Comparison of ENCODE assay signal across 17 cellular contexts in genomic region chr17:17102176-17102575, GRCh38. TPM values are rescaled to one million over a fixed set of nuclear protein-coding genes. Genes with fewer than 3 reads are reported as not detected.
DNase-seq lines count a peak whose midpoint lies in the region; ATAC-seq, FAIRE-seq and TF ChIP-seq lines count a peak whose summit lies in the region.
"Had no signal": no experiment of that assay in that cellular context is flagged by ENCODE, and none has a peak within 500 bp of the region (broad histone marks: within the 10 kb centered on the region; RNA-seq: fewer than 3 reads in every experiment).

No MANE protein-coding gene starts in this region.

- H3K9me3 ChIP-seq in CD8-positive, alpha-beta T cell (ENCODE audit: low read length) = no peaks in the 10 kb centered on the region
- H3K9me3 ChIP-seq in T-helper 17 cell (ENCODE audit: control insufficient read depth, low read length, poor library complexity, severe bottlenecking) (no peaks in the 10 kb centered on the region), H1 (ENCODE audit: insufficient read depth in 2 of 2, low read depth in 1 of 2, low read length in 1 of 2) (no peaks in the 10 kb centered on the region), gastrocnemius medialis (no peaks in the 10 kb centered on the region)

- H3K4me1 ChIP-seq in CD8-positive, alpha-beta T cell (ENCODE audit: insufficient read depth, low read length) = peaks cover 8% of the 10 kb centered on the region
- H3K4me1 ChIP-seq in H1 (replicated peaks in 1 of 4; ENCODE audit: control insufficient read depth in 3 of 4, insufficient read depth in 4 of 4, low read length in 3 of 4) = peaks cover 0 to 7% (median 0%) of the 10 kb centered on the region in 4 experiments; a peak in 2 of 7 replicates
- H3K4me1 ChIP-seq in gastrocnemius medialis = peaks cover 83 to 92% of the 10 kb centered on the region in 2 donors

- no peak overlapping the region for H3K4me2 ChIP-seq in H1 (ENCODE audit: insufficient read depth in 1 of 2, low read depth in 2 of 2, low read length in 2 of 2)
- H3K4me2 ChIP-seq: PC-9 had no signal

- no peak overlapping the region for H3K14ac ChIP-seq in H1 (ENCODE audit: insufficient read length)

- H4K5ac ChIP-seq in H1 (ENCODE audit: insufficient read length, low read depth, low read length) = no peak overlapping the region

- CTCF ChIA-PET in CD8-positive, alpha-beta T cell (lab: Charles Lee) = no interaction called here
- CTCF ChIA-PET in H1 (lab: Charles Lee; ENCODE audit: partially characterized antibody) = interaction anchor here (2.5 kb wide), 1 partner anchor 40 kb away, joined by 13 read pairs; no protein-coding TSS in a partner anchor

- WGBS in H1 (ENCODE audit: extremely low coverage in 1 of 2, insufficient coverage in 1 of 2, insufficient read length in 1 of 2, insufficient replicate concordance in 2 of 2, low coverage in 1 of 2, low lambda C conversion rate in 2 of 2, missing lambda C conversion rate in 1 of 2), 2 experiments = 89% methylated on average over 6 of the region's 6 CpGs; no CpG with 5 or more reads in 1 of the 2 experiments

- POLR2A ChIA-PET in CD8-positive, alpha-beta T cell (lab: Charles Lee) = interaction anchor here (1.6 kb wide), 1 partner anchor 23 kb away, joined by 3 read pairs; no protein-coding TSS in a partner anchor
- POLR2A ChIA-PET in H1 (lab: Charles Lee; ENCODE audit: partially characterized antibody) = interaction anchor here (1.1 to 1.2 kb wide), 2 partner anchors 19 to 34 kb away, joined by 3 read pairs; no protein-coding TSS in a partner anchor

- H3K4me3 ChIP-seq in CD8-positive, alpha-beta T cell (ENCODE audit: low read depth, low read length) = no peak overlapping the region
- H3K4me3 ChIP-seq in H1 (ENCODE audit: extremely low read depth in 1 of 4, insufficient read depth in 2 of 4, low read depth in 3 of 4, low read length in 4 of 4) (no peak overlapping the region), gastrocnemius medialis (no peak overlapping the region)
- H3K4me3 ChIP-seq: PC-9, SK-N-MC had no signal

- peak overlapping the region; percentile 21; the same call in 1 of the 2 replicates for H4K8ac ChIP-seq in H1 (ENCODE audit: extremely low read depth, insufficient read depth, low read length)

- H2BK5ac ChIP-seq in H1 (ENCODE audit: low read depth, low read length) = no peak overlapping the region

- H4K91ac ChIP-seq in H1 (replicated peaks; ENCODE audit: insufficient read length, low read length) = no peak overlapping the region

- H3K36me3 ChIP-seq in CD8-positive, alpha-beta T cell (ENCODE audit: insufficient read depth, low read length) = no peaks in the 10 kb centered on the region
- H3K36me3 ChIP-seq in H1 (ENCODE audit: control insufficient read depth in 2 of 4, insufficient read depth in 4 of 4, low read length in 3 of 4) (no peaks in the 10 kb centered on the region; a peak in 1 of 8 replicates), gastrocnemius medialis (no peaks in the 10 kb centered on the region)

- no peaks in the 10 kb centered on the region for H3K27me3 Mint-ChIP-seq in CD8-positive, alpha-beta T cell (ENCODE audit: low read depth)
- no peaks in the 10 kb centered on the region for H3K27me3 Mint-ChIP-seq in T-helper 17 cell
- H3K27me3 Mint-ChIP-seq: B cell; CD8-positive, alpha-beta memory T cell had no signal

- ATAC-seq in CD8-positive, alpha-beta T cell = no peak
- ATAC-seq in T-helper 17 cell (no peak), gastrocnemius medialis (no peak), HG02588 (IDR thresholded peaks at IDR 0.05; ENCODE audit: unreplicated experiment) (no peak)

- H2BK20ac ChIP-seq in H1 (ENCODE audit: low read length) = no peak overlapping the region

- no peak overlapping the region for H3K9ac ChIP-seq in H1 (replicated peaks in 1 of 4; ENCODE audit: extremely low read depth in 1 of 4, low read depth in 3 of 4, low read length in 3 of 4)

- H3K36me3 Mint-ChIP-seq in CD8-positive, alpha-beta T cell = peaks cover 32% of the 10 kb centered on the region
- no peaks in the 10 kb centered on the region for H3K36me3 Mint-ChIP-seq in T-helper 17 cell (ENCODE audit: low read depth)

- no peak overlapping the region for H2BK120ac ChIP-seq in H1 (replicated peaks; ENCODE audit: low read depth, low read length)

- TF ChIP-seq CTCF in CD8-positive, alpha-beta T cell (IDR thresholded peaks at IDR 0.05) = no peak
- TF ChIP-seq CTCF in H1 (IDR thresholded peaks at IDR 0.05; ENCODE audit: control extremely low read depth in 1 of 3, insufficient read depth in 1 of 3, low read depth in 1 of 3, low read length in 3 of 3) (no peak), gastrocnemius medialis (IDR thresholded peaks at IDR 0.05 in 4 of 5, conservative IDR thresholded peaks at IDR 0.05 in 1 of 5) (no peak)

- H3K56ac ChIP-seq in H1 (replicated peaks; ENCODE audit: insufficient read length, low read depth, low read length) = no peak overlapping the region

- intact Hi-C loops in CD8-positive, alpha-beta T cell (cut with DNase I, micrococcal nuclease) = no loop called here
- intact Hi-C loops in gastrocnemius medialis (cut with DNase I; ENCODE audit: low total_unique reads) = no loop called here

- DNase-seq in CD8-positive, alpha-beta T cell = no peak
- DNase-seq in T-helper 17 cell = no peak
- no peak for DNase-seq in H1 (ENCODE audit: low read depth in 1 of 2, low spot score in 2 of 2)
- no peak for DNase-seq in gastrocnemius medialis
- DNase-seq in NCI-H1417 (lab: John Stamatoyannopoulos, UW) = no peak
- no peak for DNase-seq in stimulated activated CD4-positive, alpha-beta T cell treated with anti-CD3 and anti-CD28 coated beads, Interleukin-15, amount 100 ng/mL, for 24 hours
- DNase-seq: DMS79 treated with DMSO at 0.1 percent for 48 hours, HCEC 1CT, NCI-H1092, NCI-H2081 treated with DMSO at 0.1 percent for 48 hours, NCI-H510A treated with DMSO at 0.1 percent for 48 hours, PC-9 had no signal

- FAIRE-seq in H1 (lab: Jason Lieb, UNC) = no peak
- FAIRE-seq: G401.6 had no signal

- peaks cover 1 to 4% of the 10 kb centered on the region in 2 experiments for H4K20me1 ChIP-seq in H1 (replicated peaks in 1 of 2; ENCODE audit: control insufficient read depth in 1 of 2, insufficient read depth in 2 of 2, low read length in 2 of 2)

- H3K79me2 ChIP-seq in H1 (ENCODE audit: control insufficient read depth in 1 of 2, insufficient read depth in 2 of 2, low read length in 2 of 2) = peaks cover 0 to 9% of the 10 kb centered on the region in 2 experiments; a peak in 1 of 4 replicates

- no peak for TF ChIP-seq EP300 in H1 (IDR thresholded peaks at IDR 0.05; ENCODE audit: borderline replicate concordance in 1 of 2, low read depth in 2 of 2, low read length in 2 of 2)

- no peak overlapping the region for H2BK12ac ChIP-seq in H1 (ENCODE audit: low read depth, low read length)

- no peak overlapping the region for H3K4ac ChIP-seq in H1 (replicated peaks; ENCODE audit: insufficient read length, low read depth, low read length)

- no peak overlapping the region for H2AFZ ChIP-seq in H1 (ENCODE audit: low read length)
- H2AFZ ChIP-seq: PC-9 had no signal

- no peaks in the 10 kb centered on the region for H3K23me2 ChIP-seq in H1 (ENCODE audit: low read depth, low read length)

- TF ChIP-seq RAD21 in H1 (IDR thresholded peaks at IDR 0.05 in 1 of 2, conservative IDR thresholded peaks at IDR 0.05 in 1 of 2; ENCODE audit: low read depth in 2 of 2, low read length in 2 of 2) = no peak

- H3K23ac ChIP-seq in H1 (ENCODE audit: insufficient read length) = no peak overlapping the region

- H3K9me3 Mint-ChIP-seq in CD8-positive, alpha-beta T cell = no peaks in the 10 kb centered on the region
- H3K9me3 Mint-ChIP-seq: CD8-positive, alpha-beta memory T cell had no signal

- H3K18ac ChIP-seq in H1 (ENCODE audit: extremely low read depth, low read length) = no peak overlapping the region

- peaks cover 22% of the 10 kb centered on the region for H3K4me1 Mint-ChIP-seq in CD8-positive, alpha-beta T cell (ENCODE audit: low read depth)
- peaks cover 26% of the 10 kb centered on the region for H3K4me1 Mint-ChIP-seq in T-helper 17 cell

- in situ Hi-C loops in gastrocnemius medialis (cut with MboI; ENCODE audit: low sequenced_read_pairs in 4 of 4) = no loop called here

- H2BK15ac ChIP-seq in H1 (ENCODE audit: low read length) = no peak overlapping the region

- TF ChIP-seq POLR2A in H1 (IDR thresholded peaks at IDR 0.05; ENCODE audit: control extremely low read depth in 1 of 2, low read depth in 2 of 2, low read length in 2 of 2) (no peak), gastrocnemius medialis (IDR thresholded peaks at IDR 0.05) (no peak)

- no peak overlapping the region for H3K4me3 Mint-ChIP-seq in CD8-positive, alpha-beta T cell
- H3K4me3 Mint-ChIP-seq in T-helper 17 cell = no peak overlapping the region
- H3K4me3 Mint-ChIP-seq: B cell; CD8-positive, alpha-beta memory T cell had no signal

- peak overlapping the region; percentile 10 for H3K27ac Mint-ChIP-seq in CD8-positive, alpha-beta T cell
- H3K27ac Mint-ChIP-seq in T-helper 17 cell = peak overlapping the region; percentile 73
- H3K27ac Mint-ChIP-seq: B cell had no signal

- no peaks in the 10 kb centered on the region for H3K27me3 ChIP-seq in CD8-positive, alpha-beta T cell (ENCODE audit: insufficient read depth, low read length)
- no peaks in the 10 kb centered on the region for H3K27me3 ChIP-seq in H1 (replicated peaks in 1 of 4; ENCODE audit: control insufficient read depth in 3 of 4, extremely low read depth in 1 of 4, insufficient read depth in 3 of 4, low read length in 3 of 4)
- H3K27me3 ChIP-seq in gastrocnemius medialis = no peaks in the 10 kb centered on the region

- H3K27ac ChIP-seq in CD8-positive, alpha-beta T cell (ENCODE audit: low read depth, low read length) = no peak overlapping the region
- no peak overlapping the region for H3K27ac ChIP-seq in H1 (ENCODE audit: low read depth, low read length)
- peak overlapping the region; percentile 65 to 73 (median 68) for H3K27ac ChIP-seq in gastrocnemius medialis
- H3K27ac ChIP-seq: SK-N-MC had no signal

- H2AK5ac ChIP-seq in H1 (ENCODE audit: low read depth, low read length) = peak overlapping the region; percentile 8; the same call in 1 of the 2 replicates

- peaks cover 10% of the 10 kb centered on the region for H3K79me1 ChIP-seq in H1 (ENCODE audit: low read depth, low read length)

TF ChIP-seq in H1, 55 proteins besides CTCF, POLR2A, EP300 and RAD21 (continues in another document):
- TF ChIP-seq TEAD4 (IDR thresholded peaks at IDR 0.05; ENCODE audit: low read depth, low read length) (no peak), POLR2AphosphoS5 (IDR thresholded peaks at IDR 0.05; ENCODE audit: low read depth, low read length) (no peak)

RNA-seq across cellular contexts. Expression of gene MPRIP, which starts 59.9 kb away (rescaled TPM):
- total RNA-seq in CD8-positive, alpha-beta T cell = 100 to 1,000 TPM; 146 to 149 TPM
- 100 to 1,000 TPM; 268 to 269 TPM for total RNA-seq in T-helper 17 cell
- 145 and 146 TPM in 2 replicates for total RNA-seq in H1 (2021; fragmentation: NEBNext Ultra II Directional; extraction: Animal tissue kit (Norgen Biotek cat#: 25700))
- 48.6 and 62.8 TPM in 2 replicates for polyA plus RNA-seq in H1 (2011; rRNA removed)
- 54.0 TPM for polyA plus RNA-seq in H1 (2011; cell fraction: cytosol; rRNA removed)
- polyA plus RNA-seq in H1 (2011; cell fraction: nucleus; rRNA removed) = 111 TPM
- polyA plus RNA-seq in H1 (2012, experiment 1 of 2) = 77.7 to 92.1 TPM (median 86.1 TPM) in 4 replicates
- 68.9 TPM for polyA plus RNA-seq in H1 (2012, experiment 2 of 2)
- polyA plus RNA-seq in H1 (2013, experiment 1 of 2) = 55.7 TPM
- 57.6 TPM for polyA plus RNA-seq in H1 (2013, experiment 2 of 2)
- polyA minus RNA-seq in H1 (2011; rRNA and poly(A)+ RNA removed) = 82.0 and 97.2 TPM in 2 replicates
- 58.9 TPM for polyA minus RNA-seq in H1 (2011; cell fraction: cytosol; rRNA and poly(A)+ RNA removed)
- polyA minus RNA-seq in H1 (2011; cell fraction: nucleus; rRNA and poly(A)+ RNA removed) = 60.1 TPM
- 100 to 1,000 TPM in 3 of 4 donors, 10 to 100 TPM in 1; 71.1 to 127 (median 124) TPM for total RNA-seq in gastrocnemius medialis

Comparison
In these comparisons a context has a peak if more than half of its experiments do, and no peak if none do; other contexts are left out.
1. H3K27ac ChIP-seq: peak in gastrocnemius medialis (4 of 4); none in CD8-positive, alpha-beta T cell (single experiment) and H1 (single experiment).